Comparison of ENCODE assay signal across 8 cellular contexts in the genomic region with DNA sequence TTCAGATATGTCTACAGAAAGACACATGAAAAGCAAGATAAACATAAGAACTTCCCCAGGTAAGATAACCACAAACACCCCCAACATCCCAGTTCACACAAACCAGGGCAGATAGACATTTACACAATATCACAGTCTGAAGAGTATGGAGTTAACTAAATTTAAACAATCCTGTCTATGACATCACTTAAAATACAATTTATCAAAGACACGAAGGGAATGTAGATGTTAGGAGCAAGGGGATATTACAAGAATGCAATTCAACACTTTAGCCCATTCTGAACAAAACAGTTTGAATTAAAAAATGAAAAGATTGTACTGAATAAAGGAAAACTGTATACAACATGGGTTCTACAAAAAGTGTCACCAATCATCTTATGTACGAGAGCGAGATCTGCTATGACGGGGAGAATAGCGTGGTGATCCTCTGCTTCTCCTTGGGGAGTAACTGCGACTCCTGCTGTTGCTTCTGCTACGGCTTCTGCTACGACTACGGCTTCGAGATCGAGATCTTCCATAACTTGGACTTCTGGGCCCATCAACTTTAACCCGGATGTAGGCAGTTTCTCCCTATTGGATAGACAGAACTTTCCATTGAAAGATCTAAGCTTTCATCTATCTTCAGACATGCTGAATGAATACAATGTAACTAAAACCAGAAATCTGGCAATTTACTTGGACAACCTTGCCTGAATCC. TPM values are rescaled to one million over a fixed set of nuclear protein-coding genes. Genes with fewer than 3 reads are reported as not detected.
DNase-seq lines count a peak whose midpoint lies in the region; ATAC-seq and TF ChIP-seq lines count a peak whose summit lies in the region.

No MANE protein-coding gene starts in this region.

- H3K4me1 ChIP-seq in iPS-15b (ENCODE audit: control insufficient read depth, insufficient read depth, low read length) (peaks cover 13% of the 10 kb centered on the region), thoracic aorta (ENCODE audit: control insufficient read depth in 1 of 2, low read depth in 2 of 2) (peaks cover 10 to 45% of the 10 kb centered on the region in 2 donors)

- TF ChIP-seq CTCF in VCaP (conservative IDR thresholded peaks at IDR 0.05) (no peak), thoracic aorta (IDR thresholded peaks at IDR 0.05) (no peak)

- H3K27me3 ChIP-seq in iPS-15b (ENCODE audit: control insufficient read depth, insufficient read depth, low read length) (no peaks in the 10 kb centered on the region), thoracic aorta (replicated peaks; ENCODE audit: insufficient read depth) (no peaks in the 10 kb centered on the region)

- peak overlapping the region; percentile 94 for H3K4me3 Mint-ChIP-seq in activated CD4-positive, alpha-beta T cell treated with anti-CD3 and anti-CD28 coated beads, Interleukin-2, amount 10 ng/mL, durations not matched to agents 7 days and 5 days

- ATAC-seq in thoracic aorta (ENCODE audit: insufficient number of reproducible peaks, low FRiP score, low read depth), result no peak

- intact Hi-C loops in posterior cingulate gyrus (cut with DNase I), result loop anchor here (5.0 kb wide), 2 partner anchors 77 to 107 kb away; partner anchors contain the start of gene DYNLL2

- no peaks in the 10 kb centered on the region for H3K27me3 Mint-ChIP-seq in activated CD4-positive, alpha-beta T cell treated with anti-CD3 and anti-CD28 coated beads, Interleukin-2, amount 10 ng/mL, durations not matched to agents 7 days and 5 days

- peak overlapping the region; percentile 98 for H3K4me3 ChIP-seq in iPS-15b (ENCODE audit: low read depth, low read length)
- H3K4me3 ChIP-seq in thoracic aorta, result peak overlapping the region; percentile 92

- H3K9ac ChIP-seq in iPS-15b (ENCODE audit: low read depth, low read length), result peak overlapping the region; percentile 100

- H3K9me3 ChIP-seq in iPS-15b (ENCODE audit: control insufficient read depth, insufficient read depth, low read length) (no peaks in the 10 kb centered on the region), thoracic aorta (no peaks in the 10 kb centered on the region)

- POLR2A ChIA-PET in activated CD4-positive, alpha-beta T cell treated with anti-CD3 and anti-CD28 coated beads, Interleukin-2, amount 10 ng/mL, durations not matched to agents 7 days and 5 days (lab: Charles Lee), result no interaction called here

- CTCF ChIA-PET in activated CD4-positive, alpha-beta T cell treated with anti-CD3 and anti-CD28 coated beads, Interleukin-2, amount 10 ng/mL, durations not matched to agents 7 days and 5 days (lab: Charles Lee), result interaction anchor here (1.3 kb wide), 1 partner anchor 87 kb away, joined by 3 read pairs; no protein-coding TSS in a partner anchor

- no peak for DNase-seq in activated CD4-positive, alpha-beta T cell treated with anti-CD3 and anti-CD28 coated beads, Interleukin-2, amount 10 ng/mL, durations not matched to agents 7 days and 5 days
- DNase-seq in activated CD4-positive, alpha-beta T cell treated with anti-CD3 and anti-CD28 coated beads, Interleukin-2, amount 50 U/mL, for 1 hour, result no peak
- DNase-seq in thoracic aorta (ENCODE audit: low spot score) (no peak), NCI-H748 treated with DMSO at 0.1 percent for 48 hours (lab: John Stamatoyannopoulos, UW) (no peak), posterior cingulate gyrus (no peak), activated gamma-delta T cell treated with Interleukin-2 at 50 U/mL for 16 hours (no peak)

- H3K36me3 ChIP-seq in iPS-15b (ENCODE audit: control insufficient read depth, insufficient read depth, low read length), result peaks cover 28% of the 10 kb centered on the region
- H3K36me3 ChIP-seq in thoracic aorta, result peaks cover 34% of the 10 kb centered on the region

- H3K36me3 Mint-ChIP-seq in activated CD4-positive, alpha-beta T cell treated with anti-CD3 and anti-CD28 coated beads, Interleukin-2, amount 10 ng/mL, durations not matched to agents 7 days and 5 days (ENCODE audit: low read depth), result peaks cover 64% of the 10 kb centered on the region

- H3K27ac ChIP-seq in VCaP (peak overlapping the region; percentile 99), thoracic aorta (peak overlapping the region in 1 of 2 donors; percentile 8)

- H3K27ac Mint-ChIP-seq in activated CD4-positive, alpha-beta T cell treated with anti-CD3 and anti-CD28 coated beads, Interleukin-2, amount 10 ng/mL, durations not matched to agents 7 days and 5 days, result peak overlapping the region; percentile 98

- no peaks in the 10 kb centered on the region for H3K9me3 Mint-ChIP-seq in activated CD4-positive, alpha-beta T cell treated with anti-CD3 and anti-CD28 coated beads, Interleukin-2, amount 10 ng/mL, durations not matched to agents 7 days and 5 days

- H3K4me1 Mint-ChIP-seq in activated CD4-positive, alpha-beta T cell treated with anti-CD3 and anti-CD28 coated beads, Interleukin-2, amount 10 ng/mL, durations not matched to agents 7 days and 5 days, result peaks cover 66% of the 10 kb centered on the region

RNA-seq across cellular contexts. Expression of gene SRSF1, which starts 1.9 kb away (rescaled TPM):
- 100 to 1,000 TPM; 363 to 365 TPM for total RNA-seq in activated CD4-positive, alpha-beta T cell treated with anti-CD3 and anti-CD28 coated beads, Interleukin-2, amount 10 ng/mL, durations not matched to agents 7 days and 5 days
- total RNA-seq in thoracic aorta, result 100 to 1,000 TPM; 132 to 220 TPM

RNA-seq across cellular contexts. Expression of gene VEZF1, which starts 17.1 kb away (rescaled TPM):
- 10 to 100 TPM; 46.7 to 52.0 TPM for total RNA-seq in activated CD4-positive, alpha-beta T cell treated with anti-CD3 and anti-CD28 coated beads, Interleukin-2, amount 10 ng/mL, durations not matched to agents 7 days and 5 days
- 10 to 100 TPM; 68.4 to 75.5 TPM for total RNA-seq in thoracic aorta

RNA-seq across cellular contexts. Expression of gene CUEDC1, which starts 50.0 kb away (rescaled TPM):
- under 1 TPM in 1 of 2 experiments, not detected in 1; 0.47 TPM for total RNA-seq in activated CD4-positive, alpha-beta T cell treated with anti-CD3 and anti-CD28 coated beads, Interleukin-2, amount 10 ng/mL, durations not matched to agents 7 days and 5 days
- 10 to 100 TPM; 32.7 to 93.1 TPM for total RNA-seq in thoracic aorta

Comparison
In these comparisons a context has a peak if more than half of its experiments do, and no peak if none do; other contexts are left out.
1. RNA of gene CUEDC1, which starts 50.0 kb away (total RNA-seq): 32.7 to 93.1 TPM in thoracic aorta; 0.47 TPM in activated CD4-positive, alpha-beta T cell treated with anti-CD3 and anti-CD28 coated beads, Interleukin-2, amount 10 ng/mL, durations not matched to agents 7 days and 5 days; every median in the first group is over 10 times any median in the second.